Comparison of ENCODE assay signal across 33 cellular contexts in genomic region chr22:49643466-49643865, GRCh38.
"Had no signal": no experiment of that assay in that cellular context is flagged by ENCODE, and none has a peak within 500 bp of the region (broad histone marks: within the 10 kb centered on the region; RNA-seq: fewer than 3 reads in every experiment).

No MANE protein-coding gene starts in this region.

- H3K36me3 ChIP-seq: adrenal gland, brain microvascular endothelial cell, breast epithelium had no signal

- ATAC-seq: activated CD8-positive, alpha-beta T cell treated with anti-CD3 and anti-CD28 coated beads for 36 hours; activated naive CD4-positive, alpha-beta T cell treated with anti-CD3 and anti-CD28 coated beads, Interleukin-2, amount 50 U/mL, for 72 hours; activated T-cell treated with anti-CD3 and anti-CD28 coated beads, Interleukin-2, amount 50 U/mL, for 4 hours; activated T-cell treated with anti-CD3 and anti-CD28 coated beads, Interleukin-2, amount 50 U/mL, for 72 hours; activated T-helper 17 cell treated with anti-CD3 and anti-CD28 coated beads, Interleukin-2, amount 50 U/mL, for 72 hours; body of pancreas had no signal

- H3K9me3 ChIP-seq: adrenal gland, body of pancreas, breast epithelium had no signal

- H3K4me3 ChIP-seq: adrenal gland, body of pancreas, breast epithelium had no signal

- H3K27ac ChIP-seq: adrenal gland, body of pancreas, brain microvascular endothelial cell, breast epithelium, VCaP had no signal

- DNase-seq: activated B cell treated with CpG ODN at 0.5 μM for 24 hours; activated CD4-positive, alpha-beta memory T cell treated with anti-CD3 and anti-CD28 coated beads for 36 hours; activated CD4-positive, alpha-beta T cell treated with anti-CD3 and anti-CD28 coated beads for 4 hours; activated CD4-positive, alpha-beta T cell treated with anti-CD3 and anti-CD28 coated beads, Interleukin-2, amount 10 ng/mL, durations not matched to agents 24 days and 14 days; activated CD4-positive, alpha-beta T cell treated with anti-CD3 and anti-CD28 coated beads, Interleukin-2, amount 50 U/mL, for 1 hour; activated CD4-positive, alpha-beta T cell treated with anti-CD3 and anti-CD28 coated beads, Interleukin-2, amount 50 U/mL, for 4 hours; activated CD4-positive, CD25-positive, alpha-beta regulatory T cell treated with anti-CD3 and anti-CD28 coated beads, Interleukin-2, amount 50 U/mL, for 72 hours; activated CD8-positive, alpha-beta memory T cell treated with anti-CD3 and anti-CD28 coated beads, Interleukin-2, amount 50 U/mL, for 4 hours; activated CD8-positive, alpha-beta T cell treated with anti-CD3 and anti-CD28 coated beads for 36 hours; activated effector memory CD4-positive, alpha-beta T cell treated with anti-CD3 and anti-CD28 coated beads, Interleukin-2, amount 50 U/mL, for 16 hours; activated gamma-delta T cell treated with Interleukin-2 at 50 U/mL for 16 hours; activated naive CD4-positive, alpha-beta T cell; activated naive CD4-positive, alpha-beta T cell treated with anti-CD3 and anti-CD28 coated beads for 36 hours; activated naive CD4-positive, alpha-beta T cell treated with anti-CD3 and anti-CD28 coated beads, Interleukin-2, amount 50 U/mL, for 16 hours; activated naive CD8-positive, alpha-beta T cell treated with anti-CD3 and anti-CD28 coated beads for 36 hours; activated T-cell treated with anti-CD3 and anti-CD28 coated beads for 4 hours; activated T-cell treated with anti-CD3 and anti-CD28 coated beads, Interleukin-2, amount 50 U/mL, for 1 hour; activated T-cell treated with anti-CD3 and anti-CD28 coated beads, Interleukin-2, amount 50 U/mL, for 4 hours; activated T-cell treated with anti-CD3 and anti-CD28 coated beads, Interleukin-2, amount 50 U/mL, for 72 hours; adrenal gland; amniotic stem cell; aorta; body of pancreas; brain microvascular endothelial cell; central memory CD4-positive, alpha-beta T cell; cerebellar nuclear complex; T-helper 1 cell; T-helper 2 cell; T-helper 9 cell had no signal

- H3K4me1 ChIP-seq: adrenal gland, breast epithelium had no signal

- H3K27me3 ChIP-seq: adrenal gland, body of pancreas, brain microvascular endothelial cell had no signal
